In genomic region chrX:101393530-101394305, GRCh38 we compare ENCODE assay signal across 13 cellular contexts. TPM values are rescaled to one million over a fixed set of nuclear protein-coding genes. Genes with fewer than 3 reads are reported as not detected.
DNase-seq lines count a peak whose midpoint lies in the region; ATAC-seq, FAIRE-seq and TF ChIP-seq lines count a peak whose summit lies in the region.
"Had no signal": no experiment of that assay in that cellular context is flagged by ENCODE, and none has a peak within 500 bp of the region (broad histone marks: within the 10 kb centered on the region; RNA-seq: fewer than 3 reads in every experiment).

No MANE protein-coding gene starts in this region.

- peak overlapping the region; percentile 96 for H3K4me2 ChIP-seq in endothelial cell of umbilical vein (ENCODE audit: insufficient read depth, low read length)

- POLR2A ChIA-PET in endothelial cell of umbilical vein (lab: Charles Lee) = no interaction called here

- dilution Hi-C loops in endothelial cell of umbilical vein (cut with MboI; ENCODE audit: extremely low pct_ligation_motif_present, low sequenced_read_pairs) = no loop called here

- CTCF ChIA-PET in endothelial cell of umbilical vein (lab: Charles Lee) = no interaction called here

- peak overlapping the region; percentile 97 for H3K27ac Mint-ChIP-seq in stimulated activated naive CD8-positive, alpha-beta T cell treated with anti-CD3 and anti-CD28 coated beads, Interleukin-15, Interleukin-2, amounts not matched to agents 100 ng/mL and 50 ng/mL, for 24 hours

- H3K36me3 ChIP-seq in endothelial cell of umbilical vein (ENCODE audit: control insufficient read depth in 2 of 2, extremely low read depth in 1 of 2, insufficient read depth in 2 of 2, low read length in 2 of 2) = no peaks in the 10 kb centered on the region

- no peak for ATAC-seq in stimulated activated naive CD8-positive, alpha-beta T cell treated with anti-CD3 and anti-CD28 coated beads, Interleukin-15, Interleukin-2, amounts not matched to agents 100 U/mL and 50 U/mL, for 24 hours
- no peak for ATAC-seq in GM21447 (IDR thresholded peaks at IDR 0.05; ENCODE audit: unreplicated experiment)

- H3K9me1 ChIP-seq in endothelial cell of umbilical vein (replicated peaks; ENCODE audit: control insufficient read depth, extremely low read depth, insufficient read depth, low read length) = no peaks in the 10 kb centered on the region

- H3K9ac ChIP-seq in endothelial cell of umbilical vein (replicated peaks; ENCODE audit: extremely low read depth, insufficient read depth, low read length) = no peak overlapping the region

- no peak for TF ChIP-seq CTCF in endothelial cell of umbilical vein (IDR thresholded peaks at IDR 0.05; ENCODE audit: extremely low read depth in 1 of 2, insufficient read depth in 1 of 2, low read depth in 1 of 2, low read length in 2 of 2)

- no peak for DNase-seq in stimulated activated naive CD8-positive, alpha-beta T cell treated with anti-CD3 and anti-CD28 coated beads, Interleukin-15, Interleukin-2, amounts not matched to agents 100 U/mL and 50 U/mL, for 24 hours
- DNase-seq in RKO (ENCODE audit: low spot score) (peak; percentile 46), endothelial cell of umbilical vein (ENCODE audit: low read depth, low spot score) (no peak), CD1c-positive myeloid dendritic cell (ENCODE audit: extremely low spot score) (no peak), OCI-M2 (lab: John Stamatoyannopoulos, UW; ENCODE audit: unreplicated experiment) (no peak), NCI-H69 (lab: John Stamatoyannopoulos, UW) (no peak)
- DNase-seq: Caco-2; SIG-M5; stimulated activated CD4-positive, alpha-beta T cell treated with anti-CD3 and anti-CD28 coated beads, Interleukin-12 subunit alpha, Interleukin-12 subunit beta, amount 100 ng/mL, for 4 hours had no signal

- no peak for FAIRE-seq in endothelial cell of umbilical vein (lab: Jason Lieb, UNC)

- no peak overlapping the region for H3K27ac ChIP-seq in endothelial cell of umbilical vein (ENCODE audit: insufficient read depth, low read depth, low read length)
- H3K27ac ChIP-seq: esophagus muscularis mucosa had no signal

- peaks cover 49% of the 10 kb centered on the region for H3K36me3 Mint-ChIP-seq in stimulated activated naive CD8-positive, alpha-beta T cell treated with anti-CD3 and anti-CD28 coated beads, Interleukin-15, Interleukin-2, amounts not matched to agents 100 ng/mL and 50 ng/mL, for 24 hours (ENCODE audit: low read depth)

- H3K9me3 Mint-ChIP-seq in stimulated activated naive CD8-positive, alpha-beta T cell treated with anti-CD3 and anti-CD28 coated beads, Interleukin-15, Interleukin-2, amounts not matched to agents 100 ng/mL and 50 ng/mL, for 24 hours = no peaks in the 10 kb centered on the region

- intact Hi-C loops in endothelial cell of umbilical vein (cut with micrococcal nuclease) = loop anchor here (5.0 kb wide), 1 partner anchor 751 kb away; the partner anchor contains the start of gene SRPX2

- peak overlapping the region; percentile 93 for H3K4me3 Mint-ChIP-seq in stimulated activated naive CD8-positive, alpha-beta T cell treated with anti-CD3 and anti-CD28 coated beads, Interleukin-15, Interleukin-2, amounts not matched to agents 100 ng/mL and 50 ng/mL, for 24 hours

- peaks cover 19% of the 10 kb centered on the region for H3K4me1 ChIP-seq in endothelial cell of umbilical vein (ENCODE audit: control insufficient read depth, extremely low read depth, insufficient read depth, low read length)
- H3K4me1 ChIP-seq: Caco-2 had no signal

- BruUV-seq in endothelial cell of umbilical vein (replicated peaks; lab: Mats Ljungman, UMichigan) = no TSS peak

- H3K4me1 Mint-ChIP-seq in stimulated activated naive CD8-positive, alpha-beta T cell treated with anti-CD3 and anti-CD28 coated beads, Interleukin-15, Interleukin-2, amounts not matched to agents 100 ng/mL and 50 ng/mL, for 24 hours (ENCODE audit: low read depth) = peaks cover 11% of the 10 kb centered on the region

- H3K27me3 ChIP-seq in endothelial cell of umbilical vein (ENCODE audit: control insufficient read depth in 2 of 2, insufficient read depth in 2 of 2, low read length in 2 of 2) = no peaks in the 10 kb centered on the region
- H3K27me3 ChIP-seq: esophagus muscularis mucosa had no signal

- H3K27me3 Mint-ChIP-seq in stimulated activated naive CD8-positive, alpha-beta T cell treated with anti-CD3 and anti-CD28 coated beads, Interleukin-15, Interleukin-2, amounts not matched to agents 100 ng/mL and 50 ng/mL, for 24 hours = no peaks in the 10 kb centered on the region

- no peak overlapping the region for H3K4me3 ChIP-seq in endothelial cell of umbilical vein (replicated peaks in 1 of 3; ENCODE audit: insufficient read depth in 1 of 3, low read depth in 1 of 3, low read length in 3 of 3)
- H3K4me3 ChIP-seq: esophagus muscularis mucosa had no signal

- peak; percentile 35 for TF ChIP-seq POLR2A in endothelial cell of umbilical vein (IDR thresholded peaks at IDR 0.05; ENCODE audit: low read depth, low read length)

- no peaks in the 10 kb centered on the region for H3K9me3 ChIP-seq in endothelial cell of umbilical vein (replicated peaks; ENCODE audit: control insufficient read depth, insufficient read depth, low read length)
- H3K9me3 ChIP-seq: Caco-2, esophagus muscularis mucosa had no signal

- peaks cover 29% of the 10 kb centered on the region for H3K79me2 ChIP-seq in endothelial cell of umbilical vein (ENCODE audit: control insufficient read depth, insufficient read depth, low read length)

- no peak overlapping the region for H2AFZ ChIP-seq in endothelial cell of umbilical vein (ENCODE audit: low read depth, low read length)

- no peaks in the 10 kb centered on the region for H4K20me1 ChIP-seq in endothelial cell of umbilical vein (replicated peaks; ENCODE audit: control insufficient read depth, extremely low read depth, insufficient read depth, low read length)

TF ChIP-seq in endothelial cell of umbilical vein, 7 proteins besides CTCF, POLR2A, EP300 and RAD21 (continues in another document):
- no peak for TF ChIP-seq EZH2 (IDR thresholded peaks at IDR 0.05; ENCODE audit: borderline replicate concordance, low read depth, low read length, severe bottlenecking)
- TF ChIP-seq GATA2 (IDR thresholded peaks at IDR 0.05; ENCODE audit: insufficient read depth, insufficient read length, low read depth, low read length) = no peak
- TF ChIP-seq FOS (IDR thresholded peaks at IDR 0.05; ENCODE audit: borderline replicate concordance, insufficient read depth, low read length) = no peak
- TF ChIP-seq, protein P1, sequence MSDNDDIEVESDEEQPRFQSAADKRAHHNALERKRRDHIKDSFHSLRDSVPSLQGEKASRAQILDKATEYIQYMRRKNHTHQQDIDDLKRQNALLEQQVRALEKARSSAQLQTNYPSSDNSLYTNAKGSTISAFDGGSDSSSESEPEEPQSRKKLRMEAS (IDR thresholded peaks at IDR 0.05; ENCODE audit: insufficient read depth, insufficient read length) = no peak

RNA-seq across cellular contexts. Expression of gene RPL36A, which starts 2.9 kb away (rescaled TPM):
- total RNA-seq in endothelial cell of umbilical vein = 284 and 329 TPM in 2 replicates
- polyA plus RNA-seq in endothelial cell of umbilical vein = 901 and 1,196 TPM in 2 replicates
- polyA plus RNA-seq in endothelial cell of umbilical vein (2011; cell fraction: cytosol; rRNA removed) = 2,585 and 2,736 TPM in 2 replicates
- polyA plus RNA-seq in endothelial cell of umbilical vein (2011; cell fraction: nucleus; rRNA removed) = 666 and 809 TPM in 2 replicates
- 2,097 and 2,834 TPM in 2 replicates for polyA plus RNA-seq in endothelial cell of umbilical vein (2012)
- 172 and 180 TPM in 2 replicates for polyA minus RNA-seq in endothelial cell of umbilical vein
- 224 TPM for polyA minus RNA-seq in endothelial cell of umbilical vein (2011; cell fraction: cytosol; rRNA and poly(A)+ RNA removed)
- 38.3 and 64.0 TPM in 2 replicates for polyA minus RNA-seq in endothelial cell of umbilical vein (2011; cell fraction: nucleus; rRNA and poly(A)+ RNA removed)

RNA-seq across cellular contexts. Expression of gene BTK, which starts 7.7 kb away (rescaled TPM):
- 0.13 TPM in 1 of 2 replicates, not detected in the other for total RNA-seq in endothelial cell of umbilical vein
- polyA plus RNA-seq in endothelial cell of umbilical vein = 0.11 and 0.21 TPM in 2 replicates
- polyA plus RNA-seq in endothelial cell of umbilical vein (2011; cell fraction: cytosol; rRNA removed) = 0.04 and 0.14 TPM in 2 replicates
- 0.24 TPM in 2 replicates for polyA plus RNA-seq in endothelial cell of umbilical vein (2011; cell fraction: nucleus; rRNA removed)
- polyA plus RNA-seq in endothelial cell of umbilical vein (2012) = 0.44 and 0.91 TPM in 2 replicates
- polyA minus RNA-seq in endothelial cell of umbilical vein = 0.12 and 0.87 TPM in 2 replicates
- not detected for polyA minus RNA-seq in endothelial cell of umbilical vein (2011; cell fraction: cytosol; rRNA and poly(A)+ RNA removed)
- polyA minus RNA-seq in endothelial cell of umbilical vein (2011; cell fraction: nucleus; rRNA and poly(A)+ RNA removed) = not detected in 2 replicates
- total RNA-seq: Caco-2, myocyte had no signal

RNA-seq across cellular contexts. Expression of gene GLA, which starts 14.0 kb away (rescaled TPM):
- total RNA-seq in endothelial cell of umbilical vein = 36.8 and 39.4 TPM in 2 replicates
- polyA plus RNA-seq in endothelial cell of umbilical vein = 30.6 and 33.0 TPM in 2 replicates
- 32.4 and 32.5 TPM in 2 replicates for polyA plus RNA-seq in endothelial cell of umbilical vein (2011; cell fraction: cytosol; rRNA removed)
- 47.4 and 62.7 TPM in 2 replicates for polyA plus RNA-seq in endothelial cell of umbilical vein (2011; cell fraction: nucleus; rRNA removed)
- polyA plus RNA-seq in endothelial cell of umbilical vein (2012) = 37.0 and 50.4 TPM in 2 replicates
- polyA minus RNA-seq in endothelial cell of umbilical vein = 18.9 and 22.1 TPM in 2 replicates
- 31.0 TPM for polyA minus RNA-seq in endothelial cell of umbilical vein (2011; cell fraction: cytosol; rRNA and poly(A)+ RNA removed)
- polyA minus RNA-seq in endothelial cell of umbilical vein (2011; cell fraction: nucleus; rRNA and poly(A)+ RNA removed) = 10.0 and 19.7 TPM in 2 replicates

RNA-seq across cellular contexts. Expression of gene HNRNPH2, which starts 14.3 kb away (rescaled TPM):
- total RNA-seq in endothelial cell of umbilical vein = 58.5 and 59.1 TPM in 2 replicates
- 17.0 and 29.3 TPM in 2 replicates for polyA plus RNA-seq in endothelial cell of umbilical vein
- polyA plus RNA-seq in endothelial cell of umbilical vein (2011; cell fraction: cytosol; rRNA removed) = 31.9 and 32.5 TPM in 2 replicates
- 19.9 and 24.1 TPM in 2 replicates for polyA plus RNA-seq in endothelial cell of umbilical vein (2011; cell fraction: nucleus; rRNA removed)
- 66.6 and 86.3 TPM in 2 replicates for polyA plus RNA-seq in endothelial cell of umbilical vein (2012)
- 39.9 and 49.1 TPM in 2 replicates for polyA minus RNA-seq in endothelial cell of umbilical vein
- 18.6 TPM for polyA minus RNA-seq in endothelial cell of umbilical vein (2011; cell fraction: cytosol; rRNA and poly(A)+ RNA removed)
- 11.4 and 12.8 TPM in 2 replicates for polyA minus RNA-seq in endothelial cell of umbilical vein (2011; cell fraction: nucleus; rRNA and poly(A)+ RNA removed)

RNA-seq across cellular contexts. Expression of gene TIMM8A, which starts 45.2 kb away (rescaled TPM):
- total RNA-seq in endothelial cell of umbilical vein = 15.2 and 17.5 TPM in 2 replicates
- 10.9 and 11.3 TPM in 2 replicates for polyA plus RNA-seq in endothelial cell of umbilical vein
- 11.3 and 12.9 TPM in 2 replicates for polyA plus RNA-seq in endothelial cell of umbilical vein (2011; cell fraction: cytosol; rRNA removed)
- 4.6 and 5.2 TPM in 2 replicates for polyA plus RNA-seq in endothelial cell of umbilical vein (2011; cell fraction: nucleus; rRNA removed)
- 14.4 and 20.5 TPM in 2 replicates for polyA plus RNA-seq in endothelial cell of umbilical vein (2012)
- 7.3 and 13.5 TPM in 2 replicates for polyA minus RNA-seq in endothelial cell of umbilical vein
- 16.9 TPM for polyA minus RNA-seq in endothelial cell of umbilical vein (2011; cell fraction: cytosol; rRNA and poly(A)+ RNA removed)
- polyA minus RNA-seq in endothelial cell of umbilical vein (2011; cell fraction: nucleus; rRNA and poly(A)+ RNA removed) = 2.9 and 3.8 TPM in 2 replicates
